Comparison of ENCODE assay signal across 11 cellular contexts in genomic region chr10:70579234-70580002, GRCh38. TPM values are rescaled to one million over a fixed set of nuclear protein-coding genes. Genes with fewer than 3 reads are reported as not detected.
DNase-seq lines count a peak whose midpoint lies in the region; ATAC-seq lines count a peak whose summit lies in the region.
"Had no signal": no experiment of that assay in that cellular context is flagged by ENCODE, and none has a peak within 500 bp of the region (broad histone marks: within the 10 kb centered on the region; RNA-seq: fewer than 3 reads in every experiment).

No MANE protein-coding gene starts in this region.

- no peaks in the 10 kb centered on the region for H3K27me3 Mint-ChIP-seq in IgD-negative memory B cell
- peaks cover 5% of the 10 kb centered on the region for H3K27me3 Mint-ChIP-seq in activated T-helper 1 cell treated with anti-CD3 and anti-CD28 coated beads, Interleukin-12 subunit alpha, Interleukin-12 subunit beta, Interleukin-2, Interleukin-4 antibody, amounts not matched to agents 30 ng/mL and 10 ng/mL and 1 ng/mL, durations not matched to agents 14 hours and 24 hours and 36 hours (ENCODE audit: insufficient read depth)
- no peaks in the 10 kb centered on the region for H3K27me3 Mint-ChIP-seq in natural killer cell treated with Interleukin-12 subunit alpha and Interleukin-12 subunit beta and Interleukin-15 and Interleukin-18, amount 100 ng/mL, for 72 hours

- peak; percentile 34 for DNase-seq in NK-92 treated with Interleukin-12 subunit alpha and Interleukin-12 subunit beta, amount 100 ng/mL, for 24 hours (lab: John Stamatoyannopoulos, UW)
- DNase-seq in NK-92 (lab: John Stamatoyannopoulos, UW; ENCODE audit: unreplicated experiment), result no peak
- peak; percentile 29 for DNase-seq in activated T-helper 1 cell treated with anti-CD3 and anti-CD28 coated beads, Interleukin-12 subunit alpha, Interleukin-12 subunit beta, Interleukin-2, Interleukin-4 antibody, amounts not matched to agents 30 ng/mL and 10 ng/mL and 1 ng/mL, durations not matched to agents 14 hours and 24 hours and 36 hours (ENCODE audit: low spot score)
- peak; percentile 70 for DNase-seq in natural killer cell treated with Interleukin-12 subunit alpha and Interleukin-12 subunit beta and Interleukin-15 and Interleukin-18, amount 100 ng/mL, for 72 hours (ENCODE audit: low spot score)
- no peak for DNase-seq in NCI-H748 treated with DMSO at 0.1 percent for 48 hours (lab: John Stamatoyannopoulos, UW)
- DNase-seq: anterior cingulate cortex, erythroblast, NCI-H69 had no signal

- peaks cover 37 to 39% (median 39%) of the 10 kb centered on the region in 3 donors for H3K4me1 Mint-ChIP-seq in IgD-negative memory B cell
- peaks cover 49% of the 10 kb centered on the region for H3K4me1 Mint-ChIP-seq in activated T-helper 1 cell treated with anti-CD3 and anti-CD28 coated beads, Interleukin-12 subunit alpha, Interleukin-12 subunit beta, Interleukin-2, Interleukin-4 antibody, amounts not matched to agents 30 ng/mL and 10 ng/mL and 1 ng/mL, durations not matched to agents 14 hours and 24 hours and 36 hours (ENCODE audit: low read depth)
- H3K4me1 Mint-ChIP-seq in natural killer cell treated with Interleukin-12 subunit alpha and Interleukin-12 subunit beta and Interleukin-15 and Interleukin-18, amount 100 ng/mL, for 72 hours (ENCODE audit: low read depth in 2 of 2), result peaks cover 54 to 57% of the 10 kb centered on the region in 2 donors

- no peaks in the 10 kb centered on the region for H3K9me3 Mint-ChIP-seq in IgD-negative memory B cell
- H3K9me3 Mint-ChIP-seq in activated T-helper 1 cell treated with anti-CD3 and anti-CD28 coated beads, Interleukin-12 subunit alpha, Interleukin-12 subunit beta, Interleukin-2, Interleukin-4 antibody, amounts not matched to agents 30 ng/mL and 10 ng/mL and 1 ng/mL, durations not matched to agents 14 hours and 24 hours and 36 hours, result no peaks in the 10 kb centered on the region
- H3K9me3 Mint-ChIP-seq in natural killer cell treated with Interleukin-12 subunit alpha and Interleukin-12 subunit beta and Interleukin-15 and Interleukin-18, amount 100 ng/mL, for 72 hours, result peaks cover 3% of the 10 kb centered on the region

- intact Hi-C loops in activated T-helper 1 cell treated with anti-CD3 and anti-CD28 coated beads, Interleukin-12 subunit alpha, Interleukin-12 subunit beta, Interleukin-2, Interleukin-4 antibody, amounts not matched to agents 30 ng/mL and 10 ng/mL and 1 ng/mL, durations not matched to agents 14 hours and 24 hours and 36 hours (cut with micrococcal nuclease), result loop anchor here (1.0 to 10.0 kb wide), 7 partner anchors 15 to 1517 kb away; partner anchors contain the start of genes PPA1 and TYSND1

- no peaks in the 10 kb centered on the region for H3K36me3 Mint-ChIP-seq in IgD-negative memory B cell
- H3K36me3 Mint-ChIP-seq in activated T-helper 1 cell treated with anti-CD3 and anti-CD28 coated beads, Interleukin-12 subunit alpha, Interleukin-12 subunit beta, Interleukin-2, Interleukin-4 antibody, amounts not matched to agents 30 ng/mL and 10 ng/mL and 1 ng/mL, durations not matched to agents 14 hours and 24 hours and 36 hours (ENCODE audit: low read depth), result peaks cover 2% of the 10 kb centered on the region
- H3K36me3 Mint-ChIP-seq in natural killer cell treated with Interleukin-12 subunit alpha and Interleukin-12 subunit beta and Interleukin-15 and Interleukin-18, amount 100 ng/mL, for 72 hours, result no peaks in the 10 kb centered on the region

- ATAC-seq in natural killer cell treated with Interleukin-12 subunit alpha and Interleukin-12 subunit beta and Interleukin-15 and Interleukin-18, amount 100 ng/mL, for 72 hours, result peak; percentile 55 to 73
- ATAC-seq in GM21526 (IDR thresholded peaks at IDR 0.05; ENCODE audit: low FRiP score, unreplicated experiment), result no peak
- ATAC-seq in HG03469 (IDR thresholded peaks at IDR 0.05; ENCODE audit: unreplicated experiment), result no peak

- H3K27ac Mint-ChIP-seq in IgD-negative memory B cell, result peak overlapping the region; percentile 58 to 83 (median 76)
- H3K27ac Mint-ChIP-seq in activated T-helper 1 cell treated with anti-CD3 and anti-CD28 coated beads, Interleukin-12 subunit alpha, Interleukin-12 subunit beta, Interleukin-2, Interleukin-4 antibody, amounts not matched to agents 30 ng/mL and 10 ng/mL and 1 ng/mL, durations not matched to agents 14 hours and 24 hours and 36 hours, result peak overlapping the region; percentile 88
- H3K27ac Mint-ChIP-seq in natural killer cell treated with Interleukin-12 subunit alpha and Interleukin-12 subunit beta and Interleukin-15 and Interleukin-18, amount 100 ng/mL, for 72 hours, result peak overlapping the region; percentile 92 to 94

- H3K4me3 Mint-ChIP-seq in IgD-negative memory B cell, result no peak overlapping the region
- H3K4me3 Mint-ChIP-seq in activated T-helper 1 cell treated with anti-CD3 and anti-CD28 coated beads, Interleukin-12 subunit alpha, Interleukin-12 subunit beta, Interleukin-2, Interleukin-4 antibody, amounts not matched to agents 30 ng/mL and 10 ng/mL and 1 ng/mL, durations not matched to agents 14 hours and 24 hours and 36 hours, result peak overlapping the region; percentile 61
- peak overlapping the region; percentile 90 for H3K4me3 Mint-ChIP-seq in natural killer cell treated with Interleukin-12 subunit alpha and Interleukin-12 subunit beta and Interleukin-15 and Interleukin-18, amount 100 ng/mL, for 72 hours

RNA-seq across cellular contexts. Expression of gene PRF1, which starts 23.1 kb away (rescaled TPM):
- 24.3 TPM for polyA plus RNA-seq in IgD-negative memory B cell
- total RNA-seq in activated T-helper 1 cell treated with anti-CD3 and anti-CD28 coated beads, Interleukin-12 subunit alpha, Interleukin-12 subunit beta, Interleukin-2, Interleukin-4 antibody, amounts not matched to agents 30 ng/mL and 10 ng/mL and 1 ng/mL, durations not matched to agents 14 hours and 24 hours and 36 hours, result 100 and 103 TPM in 2 replicates
- total RNA-seq in natural killer cell treated with Interleukin-12 subunit alpha and Interleukin-12 subunit beta and Interleukin-15 and Interleukin-18, amount 100 ng/mL, for 72 hours, result 1,000 to 10,000 TPM in 1 of 2 donors, 100 to 1,000 TPM in 1; 497 to 1,157 TPM

Comparison
In these comparisons a context has a peak if more than half of its experiments do, and no peak if none do; other contexts are left out.
1. DNase-seq: peak in NK-92 treated with Interleukin-12 subunit alpha and Interleukin-12 subunit beta, amount 100 ng/mL, for 24 hours (single experiment), activated T-helper 1 cell treated with anti-CD3 and anti-CD28 coated beads, Interleukin-12 subunit alpha, Interleukin-12 subunit beta, Interleukin-2, Interleukin-4 antibody, amounts not matched to agents 30 ng/mL and 10 ng/mL and 1 ng/mL, durations not matched to agents 14 hours and 24 hours and 36 hours (single experiment) and natural killer cell treated with Interleukin-12 subunit alpha and Interleukin-12 subunit beta and Interleukin-15 and Interleukin-18, amount 100 ng/mL, for 72 hours (single experiment); none in NK-92 (single experiment) and NCI-H748 treated with DMSO at 0.1 percent for 48 hours (single experiment).
2. H3K4me3 Mint-ChIP-seq: peak in activated T-helper 1 cell treated with anti-CD3 and anti-CD28 coated beads, Interleukin-12 subunit alpha, Interleukin-12 subunit beta, Interleukin-2, Interleukin-4 antibody, amounts not matched to agents 30 ng/mL and 10 ng/mL and 1 ng/mL, durations not matched to agents 14 hours and 24 hours and 36 hours (single experiment) and natural killer cell treated with Interleukin-12 subunit alpha and Interleukin-12 subunit beta and Interleukin-15 and Interleukin-18, amount 100 ng/mL, for 72 hours (single experiment); none in IgD-negative memory B cell (0 of 4).
3. ATAC-seq: peak in natural killer cell treated with Interleukin-12 subunit alpha and Interleukin-12 subunit beta and Interleukin-15 and Interleukin-18, amount 100 ng/mL, for 72 hours (2 of 2); none in GM21526 (single experiment) and HG03469 (single experiment).
4. Peak in every context shown above with its lines, with median percentiles within 50 percentile points of each other: H3K27ac Mint-ChIP-seq.